Comparison of ENCODE assay signal across 27 cellular contexts in genomic region chr7:54992876-54993490, GRCh38. TPM values are rescaled to one million over a fixed set of nuclear protein-coding genes. Genes with fewer than 3 reads are reported as not detected.
A peak's percentile ranks its signal among the peaks of the same experiment; 100 is the strongest.
DNase-seq lines count a peak whose midpoint lies in the region; ATAC-seq and TF ChIP-seq lines count a peak whose summit lies in the region.
"Had no signal": no experiment of that assay in that cellular context is flagged by ENCODE, and none has a peak within 500 bp of the region (broad histone marks: within the 10 kb centered on the region; RNA-seq: fewer than 3 reads in every experiment).

No MANE protein-coding gene starts in this region.

- no peaks in the 10 kb centered on the region for H3K36me3 ChIP-seq in right atrium auricular region
- H3K36me3 ChIP-seq: BLaER1 had no signal

- H3K4me3 ChIP-seq in right atrium auricular region, result no peak overlapping the region
- H3K4me3 ChIP-seq: BLaER1, SK-N-MC had no signal

- TF ChIP-seq CTCF in right atrium auricular region (IDR thresholded peaks at IDR 0.05), result no peak

- H3K4me1 ChIP-seq in right atrium auricular region, result no peaks in the 10 kb centered on the region
- H3K4me1 ChIP-seq: BLaER1 had no signal

- H3K27ac ChIP-seq in right atrium auricular region, result no peak overlapping the region
- H3K27ac ChIP-seq: BLaER1, SK-N-MC, VCaP had no signal

- no peaks in the 10 kb centered on the region for H3K27me3 ChIP-seq in right atrium auricular region
- H3K27me3 ChIP-seq: BLaER1 had no signal

- intact Hi-C loops in Right ventricle myocardium inferior (cut with DNase I), result no loop called here

- peak; percentile 56 for ATAC-seq in Right ventricle myocardium inferior
- ATAC-seq: left colon, natural killer cell, T-helper 17 cell had no signal

- no peaks in the 10 kb centered on the region for H3K9me3 ChIP-seq in right atrium auricular region
- H3K9me3 ChIP-seq: BLaER1 had no signal

- in situ Hi-C loops in KBM-7 (cut with MboI; ENCODE audit: low pct_unique_long_range_greater_than_20kb, low sequenced_read_pairs), result no loop called here

- no peak for DNase-seq in Right ventricle myocardium inferior (ENCODE audit: missing footprints)
- DNase-seq in right atrium auricular region (ENCODE audit: low spot score), result no peak
- peak; percentile 0 for DNase-seq in OCI-M1 (lab: John Stamatoyannopoulos, UW)
- peak; percentile 48 for DNase-seq in fibroblast of gingiva (ENCODE audit: low read depth)
- peak; percentile 22 for DNase-seq in renal cortical epithelial cell (ENCODE audit: low read depth)
- DNase-seq in globus pallidus (ENCODE audit: low spot score), result no peak
- DNase-seq in NCI-H510A treated with DMSO at 0.1 percent for 48 hours (lab: John Stamatoyannopoulos, UW), result no peak
- DNase-seq in KBM-7, result no peak
- DNase-seq: activated CD4-positive, alpha-beta T cell treated with anti-CD3 and anti-CD28 coated beads, Interleukin-2, amount 10 ng/mL, durations not matched to agents 7 days and 5 days; Calu3; cerebellar nuclear complex; erythroblast; GOT3; head of caudate nucleus; KG1; left colon; natural killer cell; NCI-H1105 treated with DMSO at 0.1 percent for 48 hours; NCI-H2081 treated with DMSO at 0.1 percent for 48 hours; NCI-H510A; NK-92 treated with Interleukin-12 subunit alpha and Interleukin-12 subunit beta, amount 100 ng/mL, for 24 hours; stimulated activated CD8-positive, alpha-beta memory T cell treated with anti-CD3 and anti-CD28 coated beads, Interleukin-4, amount 100 ng/mL, for 48 hours; T-helper 17 cell; trophoblast cell had no signal

RNA-seq across cellular contexts. Expression of gene EGFR, which starts 25.8 kb away (rescaled TPM):
- total RNA-seq in Right ventricle myocardium inferior (11.4 TPM), right atrium auricular region (10 to 100 TPM; 21.1 to 22.5 TPM), renal cortical epithelial cell (50.2 and 97.1 TPM in 2 replicates)
- total RNA-seq: activated CD4-positive, alpha-beta T cell treated with anti-CD3 and anti-CD28 coated beads, Interleukin-2, amount 10 ng/mL, durations not matched to agents 7 days and 5 days; natural killer cell; T-helper 17 cell had no signal

Comparison
In these comparisons a context has a peak if more than half of its experiments do, and no peak if none do; other contexts are left out.
1. DNase-seq: peak in OCI-M1 (single experiment), fibroblast of gingiva (single experiment) and renal cortical epithelial cell (single experiment); none in Right ventricle myocardium inferior (single experiment), right atrium auricular region (single experiment), globus pallidus (single experiment), NCI-H510A treated with DMSO at 0.1 percent for 48 hours (single experiment) and KBM-7 (single experiment).